30 cellular contexts compared by ENCODE assay signal in the genomic region with DNA sequence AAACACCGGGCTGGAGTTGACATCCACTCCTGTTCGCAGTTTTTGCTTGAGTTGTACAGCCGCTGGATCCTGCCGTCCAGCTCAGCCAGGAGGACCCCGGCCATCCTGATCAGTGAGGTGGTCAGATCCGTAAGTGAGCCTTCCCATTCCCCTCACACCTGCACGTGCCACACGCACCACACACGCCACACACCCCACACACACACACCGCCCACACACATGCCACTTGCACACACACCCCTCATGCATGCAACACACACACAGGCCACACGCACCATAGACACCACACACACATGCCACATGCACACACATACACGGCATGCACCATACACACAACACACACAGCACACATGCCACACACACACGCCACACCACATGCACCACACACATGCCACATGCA. TPM values are rescaled to one million over a fixed set of nuclear protein-coding genes. Genes with fewer than 3 reads are reported as not detected.
A peak's percentile ranks its signal among the peaks of the same experiment; 100 is the strongest.
DNase-seq lines count a peak whose midpoint lies in the region; ATAC-seq, FAIRE-seq and TF ChIP-seq lines count a peak whose summit lies in the region.
"Had no signal": no experiment of that assay in that cellular context is flagged by ENCODE, and none has a peak within 500 bp of the region (broad histone marks: within the 10 kb centered on the region; RNA-seq: fewer than 3 reads in every experiment).

No MANE protein-coding gene starts in this region.

- TF ChIP-seq POLR2A in K562 (conservative IDR thresholded peaks at IDR 0.05), result no peak

- CTCF ChIA-PET in K562 (lab: Yijun Ruan, JAX; ENCODE audit: low intra/inter-chr PET ratio), result no interaction called here

- FAIRE-seq in K562 (lab: Jason Lieb, UNC), result no peak
- FAIRE-seq: A549, colon, GM12878 had no signal

- no peak overlapping the region for H2BK5ac ChIP-seq in mesenchymal stem cell (ENCODE audit: low read depth, low read length, poor library complexity, severe bottlenecking)

- no peak overlapping the region for H3K4me3 ChIP-seq in K562
- H3K4me3 ChIP-seq in mesenchymal stem cell (ENCODE audit: insufficient read depth in 1 of 2, low read depth in 1 of 2, low read length in 2 of 2), result no peak overlapping the region
- H3K4me3 ChIP-seq: A549, breast epithelium, GM12878, heart left ventricle, testis, vagina had no signal

- H3K79me1 ChIP-seq in mesenchymal stem cell (replicated peaks; ENCODE audit: low read length, poor library complexity, severe bottlenecking), result peaks cover 2% of the 10 kb centered on the region

- peak overlapping the region; percentile 13 for H3K27ac Mint-ChIP-seq in activated naive CD8-positive, alpha-beta T cell treated with anti-CD3 and anti-CD28 coated beads, Interleukin-2, amount 10 ng/mL, durations not matched to agents 7 days and 5 days
- no peak overlapping the region for H3K27ac Mint-ChIP-seq in activated naive CD8-positive, alpha-beta T cell treated with anti-CD3 and anti-CD28 coated beads for 36 hours
- H3K27ac Mint-ChIP-seq in stimulated activated naive B cell treated with anti-CD40 and anti-IgM and Interleukin-4, amounts not matched to agents 10 μg/mL and 1 μg/mL and 100 μg/mL, for 72 hours, result no peak overlapping the region
- H3K27ac Mint-ChIP-seq: activated T-cell treated with anti-CD3 and anti-CD28 coated beads, Interleukin-2, amount 50 U/mL, for 72 hours had no signal

- BruUV-seq in K562 (replicated peaks; lab: Mats Ljungman, UMichigan), result no TSS peak

- no peak overlapping the region for H3K4me2 ChIP-seq in K562 (ENCODE audit: insufficient read depth, low read length)
- no peak overlapping the region for H3K4me2 ChIP-seq in mesenchymal stem cell (ENCODE audit: low read length, poor library complexity, severe bottlenecking)
- H3K4me2 ChIP-seq: A549 had no signal

- H3K27me3 ChIP-seq in K562 (ENCODE audit: control insufficient read depth in 2 of 2, insufficient read depth in 2 of 2, low read length in 2 of 2), result no peaks in the 10 kb centered on the region
- H3K27me3 ChIP-seq in mesenchymal stem cell (ENCODE audit: control insufficient read depth in 1 of 2, insufficient read depth in 1 of 2, low read length in 2 of 2), result no peaks in the 10 kb centered on the region
- H3K27me3 ChIP-seq: breast epithelium, heart left ventricle, testis, vagina had no signal

- H3K9ac ChIP-seq in K562 (ENCODE audit: insufficient read depth in 1 of 2, low read depth in 2 of 2, low read length in 2 of 2) (no peak overlapping the region), mesenchymal stem cell (ENCODE audit: low read length) (no peak overlapping the region)

- H3K9me3 Mint-ChIP-seq in activated naive CD8-positive, alpha-beta T cell treated with anti-CD3 and anti-CD28 coated beads, Interleukin-2, amount 10 ng/mL, durations not matched to agents 7 days and 5 days, result peaks cover 3% of the 10 kb centered on the region
- H3K9me3 Mint-ChIP-seq in activated naive CD8-positive, alpha-beta T cell treated with anti-CD3 and anti-CD28 coated beads for 36 hours, result no peaks in the 10 kb centered on the region
- no peaks in the 10 kb centered on the region for H3K9me3 Mint-ChIP-seq in stimulated activated naive B cell treated with anti-CD40 and anti-IgM and Interleukin-4, amounts not matched to agents 10 μg/mL and 1 μg/mL and 100 μg/mL, for 72 hours
- H3K9me3 Mint-ChIP-seq: CD8-positive, alpha-beta memory T cell; T-helper 1 cell treated with Interleukin-12 subunit alpha and Interleukin-12 subunit beta and Interleukin-4 antibody, amounts not matched to agents 30 μg/mL and 1 μg/mL, for 36 hours had no signal

- peaks cover 2% of the 10 kb centered on the region for H3K9me1 ChIP-seq in K562 (ENCODE audit: control insufficient read depth, insufficient read depth, low read length)

- H3K79me2 ChIP-seq in K562 (ENCODE audit: control insufficient read depth, insufficient read depth, low read length), result no peaks in the 10 kb centered on the region

- H2BK15ac ChIP-seq in mesenchymal stem cell (ENCODE audit: low read depth, poor library complexity, severe bottlenecking), result no peak overlapping the region

- no peaks in the 10 kb centered on the region for H3K27me3 Mint-ChIP-seq in activated naive CD8-positive, alpha-beta T cell treated with anti-CD3 and anti-CD28 coated beads, Interleukin-2, amount 10 ng/mL, durations not matched to agents 7 days and 5 days
- H3K27me3 Mint-ChIP-seq in activated naive CD8-positive, alpha-beta T cell treated with anti-CD3 and anti-CD28 coated beads for 36 hours, result no peaks in the 10 kb centered on the region
- H3K27me3 Mint-ChIP-seq in stimulated activated naive B cell treated with anti-CD40 and anti-IgM and Interleukin-4, amounts not matched to agents 10 μg/mL and 1 μg/mL and 100 μg/mL, for 72 hours, result no peaks in the 10 kb centered on the region

- WGBS in K562 (ENCODE audit: insufficient coverage, low coverage, missing lambda C conversion rate), result 95% methylated on average over 7 of the region's 13 CpGs
- WGBS in mesenchymal stem cell, result over 99% methylated on average over 13 of the region's 13 CpGs

- in situ Hi-C loops in K562 (cut with MboI), result no loop called here

- no peak overlapping the region for H3K4ac ChIP-seq in mesenchymal stem cell (ENCODE audit: low read depth in 1 of 2, low read length in 2 of 2)

- no peaks in the 10 kb centered on the region for H3K4me1 Mint-ChIP-seq in activated naive CD8-positive, alpha-beta T cell treated with anti-CD3 and anti-CD28 coated beads, Interleukin-2, amount 10 ng/mL, durations not matched to agents 7 days and 5 days
- H3K4me1 Mint-ChIP-seq in activated naive CD8-positive, alpha-beta T cell treated with anti-CD3 and anti-CD28 coated beads for 36 hours, result no peaks in the 10 kb centered on the region
- H3K4me1 Mint-ChIP-seq in stimulated activated naive B cell treated with anti-CD40 and anti-IgM and Interleukin-4, amounts not matched to agents 10 μg/mL and 1 μg/mL and 100 μg/mL, for 72 hours, result peaks cover 0 to 2% of the 10 kb centered on the region in 2 donors
- H3K4me1 Mint-ChIP-seq: CD8-positive, alpha-beta memory T cell had no signal

- H3K14ac ChIP-seq in mesenchymal stem cell (ENCODE audit: low read length in 2 of 2), result no peak overlapping the region

- no peak overlapping the region for H3K4me3 Mint-ChIP-seq in activated naive CD8-positive, alpha-beta T cell treated with anti-CD3 and anti-CD28 coated beads, Interleukin-2, amount 10 ng/mL, durations not matched to agents 7 days and 5 days
- H3K4me3 Mint-ChIP-seq in activated naive CD8-positive, alpha-beta T cell treated with anti-CD3 and anti-CD28 coated beads for 36 hours, result no peak overlapping the region
- no peak overlapping the region for H3K4me3 Mint-ChIP-seq in stimulated activated naive B cell treated with anti-CD40 and anti-IgM and Interleukin-4, amounts not matched to agents 10 μg/mL and 1 μg/mL and 100 μg/mL, for 72 hours
- H3K4me3 Mint-ChIP-seq: activated T-cell treated with anti-CD3 and anti-CD28 coated beads, Interleukin-2, amount 50 U/mL, for 72 hours; CD8-positive, alpha-beta memory T cell; T-helper 1 cell treated with Interleukin-12 subunit alpha and Interleukin-12 subunit beta and Interleukin-4 antibody, amounts not matched to agents 30 μg/mL and 1 μg/mL, for 36 hours had no signal

- no peak for TF ChIP-seq CTCF in K562 (IDR thresholded peaks at IDR 0.05 in 2 of 3, conservative IDR thresholded peaks at IDR 0.05 in 1 of 3; ENCODE audit: insufficient read depth in 2 of 3, low read depth in 1 of 3, low read length in 3 of 3)

- no peaks in the 10 kb centered on the region for H4K20me1 ChIP-seq in K562 (replicated peaks; ENCODE audit: control insufficient read depth, insufficient read depth, low read length)

- H3K23ac ChIP-seq in mesenchymal stem cell (ENCODE audit: low read length in 2 of 2), result no peak overlapping the region

- POLR2A ChIA-PET in activated naive CD8-positive, alpha-beta T cell treated with anti-CD3 and anti-CD28 coated beads, Interleukin-2, amount 10 ng/mL, durations not matched to agents 7 days and 5 days (lab: Charles Lee), result no interaction called here
- POLR2A ChIA-PET in K562 (lab: Yijun Ruan, JAX), result interaction anchor here (1.1 kb wide), 1 partner anchor 14 kb away, joined by 4 read pairs; no protein-coding TSS in a partner anchor

- no peak overlapping the region for H4K8ac ChIP-seq in mesenchymal stem cell (ENCODE audit: low read length)

- peaks cover 59% of the 10 kb centered on the region for H3K36me3 ChIP-seq in K562 (ENCODE audit: control insufficient read depth, insufficient read depth, low read length)
- peaks cover 90 to 91% of the 10 kb centered on the region in 2 experiments for H3K36me3 ChIP-seq in mesenchymal stem cell (ENCODE audit: control insufficient read depth in 1 of 2, insufficient read depth in 2 of 2, low read depth in 1 of 2, low read length in 2 of 2)
- H3K36me3 ChIP-seq: breast epithelium had no signal

- H3K27ac ChIP-seq in K562 (ENCODE audit: extremely low read depth, low read depth, low read length), result no peak overlapping the region
- no peak overlapping the region for H3K27ac ChIP-seq in mesenchymal stem cell (ENCODE audit: low read length, poor library complexity, severe bottlenecking)
- H3K27ac ChIP-seq: A549, breast epithelium, epithelial cell of prostate, testis, vagina had no signal

- H3K36me3 Mint-ChIP-seq in activated naive CD8-positive, alpha-beta T cell treated with anti-CD3 and anti-CD28 coated beads, Interleukin-2, amount 10 ng/mL, durations not matched to agents 7 days and 5 days, result peaks cover 21% of the 10 kb centered on the region
- peaks cover 29% of the 10 kb centered on the region for H3K36me3 Mint-ChIP-seq in activated naive CD8-positive, alpha-beta T cell treated with anti-CD3 and anti-CD28 coated beads for 36 hours
- H3K36me3 Mint-ChIP-seq in stimulated activated naive B cell treated with anti-CD40 and anti-IgM and Interleukin-4, amounts not matched to agents 10 μg/mL and 1 μg/mL and 100 μg/mL, for 72 hours, result peaks cover 62 to 70% of the 10 kb centered on the region in 2 donors

- no peak for TF ChIP-seq RAD21 in K562 (CRISPR knock-in tag; conservative IDR thresholded peaks at IDR 0.05 in 1 of 2, IDR thresholded peaks at IDR 0.05 in 1 of 2)

- H3K4me1 ChIP-seq in K562 (replicated peaks in 1 of 2; ENCODE audit: control insufficient read depth in 2 of 2, insufficient read depth in 2 of 2, low read length in 2 of 2), result peaks cover 0 to 14% of the 10 kb centered on the region in 2 experiments; a peak in 3 of 5 replicates
- H3K4me1 ChIP-seq in mesenchymal stem cell (ENCODE audit: control insufficient read depth, insufficient read depth, low read depth, low read length), result peaks cover 2% of the 10 kb centered on the region
- H3K4me1 ChIP-seq: A549, breast epithelium, testis, vagina had no signal

- no peak overlapping the region for H3K18ac ChIP-seq in mesenchymal stem cell (ENCODE audit: low read depth in 1 of 2, low read length in 2 of 2)

- H4K91ac ChIP-seq in mesenchymal stem cell (ENCODE audit: low read length), result peak overlapping the region; percentile 15

- H2AFZ ChIP-seq in K562 (ENCODE audit: low read depth, low read length) (no peak overlapping the region), mesenchymal stem cell (ENCODE audit: low read depth, low read length) (no peak overlapping the region)

- DNase-seq in activated naive CD8-positive, alpha-beta T cell treated with anti-CD3 and anti-CD28 coated beads, Interleukin-2, amount 10 ng/mL, durations not matched to agents 7 days and 5 days, result peak; percentile 2
- DNase-seq in activated naive CD8-positive, alpha-beta T cell treated with anti-CD3 and anti-CD28 coated beads for 36 hours, result no peak
- DNase-seq in K562 (ENCODE audit: extremely low read depth in 1 of 4, low spot score in 3 of 4) (no peak), mesenchymal stem cell (no peak), NCI-H2227 treated with DMSO at 0.1 percent for 48 hours (lab: John Stamatoyannopoulos, UW) (no peak)
- no peak for DNase-seq in stimulated activated naive B cell treated with anti-CD40 and anti-IgM and Interleukin-4, amounts not matched to agents 10 μg/mL and 1 μg/mL and 100 μg/mL, for 72 hours
- no peak for DNase-seq in activated CD4-positive, alpha-beta T cell treated with anti-CD3 and anti-CD28 coated beads for 48 hours
- no peak for DNase-seq in activated CD4-positive, alpha-beta T cell treated with anti-CD3 and anti-CD28 coated beads, Interleukin-2, amount 50 U/mL, for 48 hours
- DNase-seq: activated naive CD4-positive, alpha-beta T cell treated with Interleukin-2 at 50 U/mL for 16 hours; activated T-cell treated with anti-CD3 and anti-CD28 coated beads, Interleukin-2, amount 50 U/mL, for 72 hours; AML-193; amniotic stem cell; DMS 273 treated with DMSO at 0.1 percent for 48 hours; effector CD4-positive, alpha-beta T cell; mesendoderm; NCI-H1105; NCI-H2029; NCI-H345; NCI-H748 treated with DMSO at 0.1 percent for 48 hours; stimulated activated naive CD8-positive, alpha-beta T cell treated with anti-CD3 and anti-CD28 coated beads, Interleukin-15, Interleukin-2, amounts not matched to agents 100 U/mL and 50 U/mL, for 24 hours; testis had no signal

- intact Hi-C loops in K562 (cut with micrococcal nuclease), result no loop called here

- H2BK12ac ChIP-seq in mesenchymal stem cell (ENCODE audit: low read length in 2 of 2), result no peak overlapping the region

- no peak overlapping the region for H2BK120ac ChIP-seq in mesenchymal stem cell (ENCODE audit: low read depth, low read length)

- ATAC-seq in activated naive CD8-positive, alpha-beta T cell treated with anti-CD3 and anti-CD28 coated beads, Interleukin-2, amount 10 ng/mL, durations not matched to agents 7 days and 5 days (ENCODE audit: low read depth), result no peak
- ATAC-seq in K562, result no peak
- no peak for ATAC-seq in stimulated activated naive B cell treated with anti-CD40 and anti-IgM and Interleukin-4, amounts not matched to agents 10 μg/mL and 1 μg/mL and 100 μg/mL, for 72 hours (replicated peaks)
- ATAC-seq: A549; activated T-cell treated with anti-CD3 and anti-CD28 coated beads, Interleukin-2, amount 50 U/mL, for 72 hours; GM12878; stimulated activated naive CD8-positive, alpha-beta T cell treated with anti-CD3 and anti-CD28 coated beads, Interleukin-15, Interleukin-2, amounts not matched to agents 100 U/mL and 50 U/mL, for 24 hours had no signal

- no peak for TF ChIP-seq EP300 in K562 (IDR thresholded peaks at IDR 0.05; ENCODE audit: low read length)

- H2AK5ac ChIP-seq in mesenchymal stem cell (ENCODE audit: low read length, severe bottlenecking), result no peak overlapping the region

- no peaks in the 10 kb centered on the region for H3K9me3 ChIP-seq in K562 (replicated peaks; ENCODE audit: control insufficient read depth, insufficient read depth, low read depth, low read length)
- no peaks in the 10 kb centered on the region for H3K9me3 ChIP-seq in mesenchymal stem cell (ENCODE audit: control insufficient read depth, low read length)
- H3K9me3 ChIP-seq: A549, breast epithelium, heart left ventricle, testis, vagina had no signal

RNA-seq across cellular contexts. Expression of a gene that starts 20.1 kb away (rescaled TPM):
- 1 to 10 TPM; 1.3 to 1.4 TPM for total RNA-seq in activated naive CD8-positive, alpha-beta T cell treated with anti-CD3 and anti-CD28 coated beads, Interleukin-2, amount 10 ng/mL, durations not matched to agents 7 days and 5 days
- under 1 TPM; 0.24 to 0.37 TPM for total RNA-seq in activated naive CD8-positive, alpha-beta T cell treated with anti-CD3 and anti-CD28 coated beads for 36 hours
- 0.37 and 1.5 TPM in 2 replicates for total RNA-seq in K562 (2011; cell fraction: chromatin; rRNA removed; ENCODE audit: low replicate concordance)
- 0.53 and 1.0 TPM in 2 replicates for total RNA-seq in K562 (2011; cell fraction: nucleolus; rRNA removed)
- total RNA-seq in K562 (2011; cell fraction: nucleoplasm; rRNA removed), result 0.23 and 0.51 TPM in 2 replicates
- total RNA-seq in K562 (2014; rRNA removed), result 0.12 TPM in 1 of 2 replicates, not detected in the other
- total RNA-seq in K562 (2014; rRNA removed; fragmentation: Illumina TruSeq; extraction: Trizol), result 0.04 TPM in 1 of 2 replicates, not detected in the other
- 0.07 TPM in 1 of 2 replicates, not detected in the other for total RNA-seq in K562 (2015; rRNA removed; fragmentation: Illumina TruSeq; extraction: Trizol)
- total RNA-seq in K562 (2021), result 0.09 TPM in 1 of 2 replicates, not detected in the other
- not detected in 2 replicates for polyA plus RNA-seq in K562 (2011; rRNA removed)
- polyA plus RNA-seq in K562 (2011; cell fraction: cytosol; rRNA removed), result 0.01 and 0.09 TPM in 2 replicates
- polyA plus RNA-seq in K562 (2011; cell fraction: nucleus; rRNA removed), result 0.27 and 0.28 TPM in 2 replicates
- polyA plus RNA-seq in K562 (2012), result 0.05 and 0.29 TPM in 2 replicates
- not detected in 2 replicates for polyA plus RNA-seq in K562 (2014; fragmentation: Illumina TruSeq; extraction: Trizol)
- polyA plus RNA-seq in K562 (2014; fragmentation: Nextera tagmentation; extraction: Ambion mirVana), result not detected
- polyA plus RNA-seq in K562 (2014; rRNA removed), result not detected in 2 replicates
- polyA minus RNA-seq in K562 (2011; rRNA and poly(A)+ RNA removed), result not detected in 2 replicates
- not detected in 2 replicates for polyA minus RNA-seq in K562 (2011; cell fraction: cytosol; rRNA and poly(A)+ RNA removed)
- 0.27 and 0.56 TPM in 2 replicates for polyA minus RNA-seq in K562 (2011; cell fraction: nucleus; rRNA and poly(A)+ RNA removed)
- polyA plus RNA-seq in mesenchymal stem cell (2013, experiment 1 of 2), result 0.07 TPM
- polyA plus RNA-seq in mesenchymal stem cell (2013, experiment 2 of 2), result 0.11 TPM
- polyA plus RNA-seq: CD8-positive, alpha-beta memory T cell had no signal
